In genomic region chr13:74024856-74025255, GRCh38 we compare ENCODE assay signal across 2 cellular contexts.
TF ChIP-seq lines count a peak whose summit lies in the region.

No MANE protein-coding gene starts in this region.

TF ChIP-seq in GM23338, 12 proteins besides CTCF, POLR2A, EP300 and RAD21 (continued from another document):
- TF ChIP-seq, protein P1, sequence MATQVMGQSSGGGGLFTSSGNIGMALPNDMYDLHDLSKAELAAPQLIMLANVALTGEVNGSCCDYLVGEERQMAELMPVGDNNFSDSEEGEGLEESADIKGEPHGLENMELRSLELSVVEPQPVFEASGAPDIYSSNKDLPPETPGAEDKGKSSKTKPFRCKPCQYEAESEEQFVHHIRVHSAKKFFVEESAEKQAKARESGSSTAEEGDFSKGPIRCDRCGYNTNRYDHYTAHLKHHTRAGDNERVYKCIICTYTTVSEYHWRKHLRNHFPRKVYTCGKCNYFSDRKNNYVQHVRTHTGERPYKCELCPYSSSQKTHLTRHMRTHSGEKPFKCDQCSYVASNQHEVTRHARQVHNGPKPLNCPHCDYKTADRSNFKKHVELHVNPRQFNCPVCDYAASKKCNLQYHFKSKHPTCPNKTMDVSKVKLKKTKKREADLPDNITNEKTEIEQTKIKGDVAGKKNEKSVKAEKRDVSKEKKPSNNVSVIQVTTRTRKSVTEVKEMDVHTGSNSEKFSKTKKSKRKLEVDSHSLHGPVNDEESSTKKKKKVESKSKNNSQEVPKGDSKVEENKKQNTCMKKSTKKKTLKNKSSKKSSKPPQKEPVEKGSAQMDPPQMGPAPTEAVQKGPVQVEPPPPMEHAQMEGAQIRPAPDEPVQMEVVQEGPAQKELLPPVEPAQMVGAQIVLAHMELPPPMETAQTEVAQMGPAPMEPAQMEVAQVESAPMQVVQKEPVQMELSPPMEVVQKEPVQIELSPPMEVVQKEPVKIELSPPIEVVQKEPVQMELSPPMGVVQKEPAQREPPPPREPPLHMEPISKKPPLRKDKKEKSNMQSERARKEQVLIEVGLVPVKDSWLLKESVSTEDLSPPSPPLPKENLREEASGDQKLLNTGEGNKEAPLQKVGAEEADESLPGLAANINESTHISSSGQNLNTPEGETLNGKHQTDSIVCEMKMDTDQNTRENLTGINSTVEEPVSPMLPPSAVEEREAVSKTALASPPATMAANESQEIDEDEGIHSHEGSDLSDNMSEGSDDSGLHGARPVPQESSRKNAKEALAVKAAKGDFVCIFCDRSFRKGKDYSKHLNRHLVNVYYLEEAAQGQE (IDR thresholded peaks at IDR 0.05; ENCODE audit: unreplicated experiment) = no peak
- no peak for TF ChIP-seq ETS1 (IDR thresholded peaks at IDR 0.05)
- TF ChIP-seq POLR2AphosphoS5 (IDR thresholded peaks at IDR 0.05; ENCODE audit: low read depth) = no peak
- TF ChIP-seq ZNF114 (CRISPR knock-in tag; IDR thresholded peaks at IDR 0.05) = no peak
- no peak for TF ChIP-seq STAT1 (IDR thresholded peaks at IDR 0.05; ENCODE audit: unreplicated experiment)
- no peak for TF ChIP-seq EZH2phosphoT487 (IDR thresholded peaks at IDR 0.05; ENCODE audit: unreplicated experiment)
- no peak for TF ChIP-seq CREB1 (CRISPR knock-in tag; IDR thresholded peaks at IDR 0.05; ENCODE audit: low read depth)
- no peak for TF ChIP-seq EZH2 (IDR thresholded peaks at IDR 0.05; ENCODE audit: low read depth, unreplicated experiment)
- TF ChIP-seq ZNF462 (CRISPR knock-in tag; IDR thresholded peaks at IDR 0.05) = no peak

TF ChIP-seq in GM12878, 131 proteins besides CTCF, POLR2A, EP300 and RAD21 (continued from another document):
- TF ChIP-seq SUPT20H (IDR thresholded peaks at IDR 0.05; ENCODE audit: borderline replicate concordance, control insufficient read depth, low read depth, low read length) (no peak), ATF2 (IDR thresholded peaks at IDR 0.05; ENCODE audit: low read length) (no peak), EED (IDR thresholded peaks at IDR 0.05; ENCODE audit: low read depth) (no peak), ETV6 (conservative IDR thresholded peaks at IDR 0.05 in 1 of 2, IDR thresholded peaks at IDR 0.05 in 1 of 2; ENCODE audit: borderline replicate concordance in 1 of 2, low read depth in 1 of 2) (no peak), JUNB (IDR thresholded peaks at IDR 0.05) (no peak), IKZF1 (conservative IDR thresholded peaks at IDR 0.05) (no peak), KDM1A (IDR thresholded peaks at IDR 0.05; ENCODE audit: borderline replicate concordance) (no peak), PAX5 (IDR thresholded peaks at IDR 0.05; ENCODE audit: borderline replicate concordance, low read depth, low read length) (no peak), ESRRA (IDR thresholded peaks at IDR 0.05; ENCODE audit: low read length) (no peak), RCOR1 (conservative IDR thresholded peaks at IDR 0.05; ENCODE audit: low read depth, low read length) (no peak)
- TF ChIP-seq, protein P2, sequence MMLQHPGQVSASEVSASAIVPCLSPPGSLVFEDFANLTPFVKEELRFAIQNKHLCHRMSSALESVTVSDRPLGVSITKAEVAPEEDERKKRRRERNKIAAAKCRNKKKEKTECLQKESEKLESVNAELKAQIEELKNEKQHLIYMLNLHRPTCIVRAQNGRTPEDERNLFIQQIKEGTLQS (IDR thresholded peaks at IDR 0.05; ENCODE audit: borderline replicate concordance, extremely low read depth, low read depth, low read length) = no peak
